In genomic region chr19:47190167-47190727, GRCh38 we compare ENCODE assay signal across 8 cellular contexts. TPM values are rescaled to one million over a fixed set of nuclear protein-coding genes. Genes with fewer than 3 reads are reported as not detected.
DNase-seq lines count a peak whose midpoint lies in the region; ATAC-seq and TF ChIP-seq lines count a peak whose summit lies in the region.

No MANE protein-coding gene starts in this region.

- 20 to 25% methylated on average over 12 of the region's 12 CpGs for WGBS in esophagus, 2 donors

- H3K27me3 ChIP-seq in esophagus (ENCODE audit: control insufficient read depth in 1 of 2, insufficient read depth in 2 of 2, low read length in 2 of 2), result no peaks in the 10 kb centered on the region

- no peaks in the 10 kb centered on the region for H3K27me3 Mint-ChIP-seq in neural crest cell (ENCODE audit: low read depth)

- ATAC-seq in HG02981 (IDR thresholded peaks at IDR 0.05; ENCODE audit: unreplicated experiment), result no peak
- no peak for ATAC-seq in HG02623 (IDR thresholded peaks at IDR 0.05; ENCODE audit: unreplicated experiment)

- peaks cover 0 to 7% of the 10 kb centered on the region in 2 donors for H3K4me1 ChIP-seq in esophagus (ENCODE audit: control insufficient read depth in 2 of 2, insufficient read depth in 2 of 2, low read length in 1 of 2)

- H3K4me1 Mint-ChIP-seq in neural crest cell, result peaks cover 49% of the 10 kb centered on the region

- H3K27ac ChIP-seq in esophagus (ENCODE audit: low read depth in 2 of 2, low read length in 1 of 2), result peak overlapping the region; percentile 63 to 77
- H3K27ac ChIP-seq in substantia nigra (ENCODE audit: low read depth, low read length, poor library complexity, severe bottlenecking), result no peak overlapping the region

- peaks cover 3% of the 10 kb centered on the region for H3K36me3 Mint-ChIP-seq in neural crest cell (ENCODE audit: low read depth)

- H3K4me3 ChIP-seq in esophagus (ENCODE audit: low read depth in 1 of 2, low read length in 2 of 2), result no peak overlapping the region

- H3K4me3 Mint-ChIP-seq in neural crest cell, result peak overlapping the region; percentile 8

- TF ChIP-seq CTCF in neural crest cell (conservative IDR thresholded peaks at IDR 0.05), result no peak

- H3K9me3 Mint-ChIP-seq in neural crest cell, result no peaks in the 10 kb centered on the region

- peak overlapping the region; percentile 62 for H3K27ac Mint-ChIP-seq in neural crest cell (ENCODE audit: unreplicated experiment)

- DNase-seq in M059J (ENCODE audit: low read depth) (peak; percentile 98), activated T-cell treated with anti-CD3 and anti-CD28 coated beads for 24 hours (ENCODE audit: low read depth) (peak; percentile 58), neural crest cell (ENCODE audit: low read depth, low spot score) (peak; percentile 12), substantia nigra (lab: John Stamatoyannopoulos, UW) (peak in 38 of 49 donors; percentile 3 to 73 (median 36)), NCI-H345 (lab: John Stamatoyannopoulos, UW) (no peak)

- H3K9me3 ChIP-seq in esophagus (ENCODE audit: control insufficient read depth in 2 of 2, insufficient read depth in 1 of 2, low read depth in 1 of 2, low read length in 1 of 2), result no peaks in the 10 kb centered on the region

- H3K36me3 ChIP-seq in esophagus (ENCODE audit: control insufficient read depth in 2 of 2, insufficient read depth in 2 of 2, low read length in 1 of 2), result no peaks in the 10 kb centered on the region

RNA-seq across cellular contexts. Expression of gene BBC3, which starts 40.8 kb away (rescaled TPM):
- 1.9 and 5.0 TPM in 2 replicates for total RNA-seq in M059J (2014; rRNA removed; shearing (Covaris generic))
- 1 to 10 TPM; 1.4 to 1.8 TPM for polyA plus RNA-seq in esophagus
- 6.1 and 6.3 TPM in 2 replicates for total RNA-seq in neural crest cell

RNA-seq across cellular contexts. Expression of gene SAE1, which starts 59.6 kb away (rescaled TPM):
- 238 and 270 TPM in 2 replicates for total RNA-seq in M059J (2014; rRNA removed; shearing (Covaris generic))
- 10 to 100 TPM; 17.1 to 53.4 TPM for polyA plus RNA-seq in esophagus
- total RNA-seq in neural crest cell, result 272 and 280 TPM in 2 replicates
